ENCODE assay signal across 33 cellular contexts in genomic region chr15:92669432-92669831, GRCh38.
"Had no signal": no experiment of that assay in that cellular context is flagged by ENCODE, and none has a peak within 500 bp of the region (broad histone marks: within the 10 kb centered on the region; RNA-seq: fewer than 3 reads in every experiment).

No MANE protein-coding gene starts in this region.

- H3K4me1 Mint-ChIP-seq: naive thymus-derived CD8-positive, alpha-beta T cell had no signal

- H3K27ac ChIP-seq: body of pancreas, colonic mucosa, dorsolateral prefrontal cortex, gastroesophageal sphincter, right lobe of liver, skin epidermis, thoracic aorta, vagina had no signal

- H3K27me3 Mint-ChIP-seq: activated naive CD8-positive, alpha-beta T cell had no signal

- H3K36me3 Mint-ChIP-seq: activated naive CD8-positive, alpha-beta T cell; naive thymus-derived CD8-positive, alpha-beta T cell; stimulated activated effector memory CD8-positive, alpha-beta T cell treated with anti-CD3 and anti-CD28 coated beads, Interleukin-12 subunit alpha, Interleukin-12 subunit beta, amount 100 ng/mL, for 72 hours; type B pancreatic cell; WTC11 had no signal

- DNase-seq: activated CD4-positive, alpha-beta T cell treated with anti-CD3 and anti-CD28 coated beads for 1 hour; activated CD4-positive, alpha-beta T cell treated with anti-CD3 and anti-CD28 coated beads, Interleukin-2, amount 50 U/mL, for 1 hour; activated CD8-positive, alpha-beta T cell treated with anti-CD3 and anti-CD28 coated beads for 36 hours; activated effector memory CD4-positive, alpha-beta T cell treated with Interleukin-2 at 50 U/mL for 16 hours; activated naive CD4-positive, alpha-beta T cell treated with Interleukin-2 at 50 U/mL for 16 hours; aorta; body of pancreas; colonic mucosa; dorsolateral prefrontal cortex; effector memory CD8-positive, alpha-beta T cell; head of caudate nucleus; hippocampal formation; left colon; midbrain; naive thymus-derived CD8-positive, alpha-beta T cell; posterior cingulate gyrus; right lobe of liver; stimulated activated CD4-positive, alpha-beta T cell treated with anti-CD3 and anti-CD28 coated beads, Interleukin-4, amount 100 ng/mL, for 24 hours; SW 1271; T-helper 9 cell had no signal

- FAIRE-seq: endothelial cell of umbilical vein, keratinocyte, TTC549 had no signal

- H3K4me3 ChIP-seq: body of pancreas, colonic mucosa, dorsolateral prefrontal cortex, gastroesophageal sphincter, right lobe of liver, skin epidermis, thoracic aorta, vagina had no signal

- H3K4me3 Mint-ChIP-seq: activated CD8-positive, alpha-beta T cell treated with anti-CD3 and anti-CD28 coated beads for 36 hours; activated naive CD8-positive, alpha-beta T cell; effector memory CD8-positive, alpha-beta T cell; naive thymus-derived CD8-positive, alpha-beta T cell; stimulated activated effector memory CD8-positive, alpha-beta T cell treated with anti-CD3 and anti-CD28 coated beads, Interleukin-12 subunit alpha, Interleukin-12 subunit beta, amount 100 ng/mL, for 72 hours; stimulated activated naive CD8-positive, alpha-beta T cell treated with anti-CD3 and anti-CD28 coated beads, Interleukin-15, Interleukin-2, amounts not matched to agents 100 ng/mL and 50 ng/mL, for 24 hours; T-helper 1 cell treated with Interleukin-12 subunit alpha and Interleukin-12 subunit beta and Interleukin-4 antibody, amounts not matched to agents 30 μg/mL and 1 μg/mL, for 36 hours; type B pancreatic cell; WTC11 had no signal

- H3K9me3 ChIP-seq: body of pancreas, colonic mucosa, gastroesophageal sphincter, right lobe of liver, thoracic aorta, vagina had no signal

- H3K27ac Mint-ChIP-seq: activated CD8-positive, alpha-beta T cell treated with anti-CD3 and anti-CD28 coated beads for 36 hours; activated naive CD8-positive, alpha-beta T cell; effector memory CD8-positive, alpha-beta T cell; stimulated activated effector memory CD8-positive, alpha-beta T cell treated with anti-CD3 and anti-CD28 coated beads, Interleukin-12 subunit alpha, Interleukin-12 subunit beta, amount 100 ng/mL, for 72 hours; stimulated activated naive CD8-positive, alpha-beta T cell treated with anti-CD3 and anti-CD28 coated beads, Interleukin-15, Interleukin-2, amounts not matched to agents 100 ng/mL and 50 ng/mL, for 24 hours; T-helper 1 cell treated with Interleukin-12 subunit alpha and Interleukin-12 subunit beta and Interleukin-4 antibody, amounts not matched to agents 30 μg/mL and 1 μg/mL, for 36 hours; type B pancreatic cell; WTC11 had no signal

- H3K27me3 ChIP-seq: body of pancreas, colonic mucosa, dorsolateral prefrontal cortex, gastroesophageal sphincter, right lobe of liver, vagina had no signal

- H3K36me3 ChIP-seq: colonic mucosa, gastroesophageal sphincter, right lobe of liver, thoracic aorta, vagina had no signal

- H3K9me3 Mint-ChIP-seq: activated CD8-positive, alpha-beta T cell treated with anti-CD3 and anti-CD28 coated beads for 36 hours; effector memory CD8-positive, alpha-beta T cell; naive thymus-derived CD8-positive, alpha-beta T cell; stimulated activated effector memory CD8-positive, alpha-beta T cell treated with anti-CD3 and anti-CD28 coated beads, Interleukin-12 subunit alpha, Interleukin-12 subunit beta, amount 100 ng/mL, for 72 hours; stimulated activated naive CD8-positive, alpha-beta T cell treated with anti-CD3 and anti-CD28 coated beads, Interleukin-15, Interleukin-2, amounts not matched to agents 100 ng/mL and 50 ng/mL, for 24 hours; T-helper 1 cell treated with Interleukin-12 subunit alpha and Interleukin-12 subunit beta and Interleukin-4 antibody, amounts not matched to agents 30 μg/mL and 1 μg/mL, for 36 hours; type B pancreatic cell; WTC11 had no signal
